Comparison of ENCODE assay signal across 9 cellular contexts in the genomic region with DNA sequence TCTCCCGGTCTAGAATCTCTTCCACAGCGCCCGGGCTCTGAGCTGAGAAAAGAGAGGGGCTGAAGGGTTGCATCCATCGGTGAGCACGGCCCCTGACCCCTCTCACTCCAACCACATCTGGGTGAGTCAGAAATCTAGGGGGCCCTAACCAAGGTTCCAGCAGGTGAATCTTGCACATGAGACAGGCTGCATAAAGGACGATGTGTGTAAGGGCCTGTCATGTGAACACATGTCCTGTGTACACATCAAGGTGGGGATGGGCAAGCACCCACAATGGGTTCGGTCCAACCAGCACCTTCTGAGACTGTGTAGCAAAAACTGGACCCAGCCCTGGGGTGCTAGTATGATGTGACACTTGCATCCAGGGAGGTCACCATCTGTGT. TPM values are rescaled to one million over a fixed set of nuclear protein-coding genes. Genes with fewer than 3 reads are reported as not detected.
DNase-seq lines count a peak whose midpoint lies in the region; ATAC-seq and TF ChIP-seq lines count a peak whose summit lies in the region.
"Had no signal": no experiment of that assay in that cellular context is flagged by ENCODE, and none has a peak within 500 bp of the region (broad histone marks: within the 10 kb centered on the region; RNA-seq: fewer than 3 reads in every experiment).

No MANE protein-coding gene starts in this region.

- peak overlapping the region; percentile 95 for H3K9ac ChIP-seq in smooth muscle cell (ENCODE audit: low read depth)

- H3K27me3 ChIP-seq in HAP-1 (ENCODE audit: low read depth): no peaks in the 10 kb centered on the region
- no peaks in the 10 kb centered on the region for H3K27me3 ChIP-seq in hepatocyte
- no peaks in the 10 kb centered on the region for H3K27me3 ChIP-seq in smooth muscle cell (ENCODE audit: low read depth)

- H3K9me3 Mint-ChIP-seq in activated T-cell treated with anti-CD3 and anti-CD28 coated beads, Interleukin-2, amount 50 U/mL, for 72 hours: no peaks in the 10 kb centered on the region

- 90% methylated on average over 7 of the region's 7 CpGs for WGBS in hepatocyte (ENCODE audit: low lambda C conversion rate, missing lambda C conversion rate)
- WGBS in smooth muscle cell (ENCODE audit: low lambda C conversion rate): 98% methylated on average over 7 of the region's 7 CpGs

- H3K27ac ChIP-seq in hepatocyte (peak overlapping the region; percentile 94), smooth muscle cell (ENCODE audit: low read depth) (peak overlapping the region; percentile 99)

- no peaks in the 10 kb centered on the region for H3K27me3 Mint-ChIP-seq in activated T-cell treated with anti-CD3 and anti-CD28 coated beads, Interleukin-2, amount 50 U/mL, for 72 hours (ENCODE audit: low read depth)

- H3K36me3 ChIP-seq in HAP-1 (replicated peaks) (peaks cover 31% of the 10 kb centered on the region), hepatocyte (replicated peaks; ENCODE audit: insufficient read depth, low read depth) (no peaks in the 10 kb centered on the region), smooth muscle cell (ENCODE audit: low read depth) (no peaks in the 10 kb centered on the region)

- in situ Hi-C loops in HAP-1 (cut with MboI; ENCODE audit: low sequenced_read_pairs): no loop called here

- H2AFZ ChIP-seq in hepatocyte (no peak overlapping the region), smooth muscle cell (ENCODE audit: low read depth) (no peak overlapping the region)

- H3K9me3 ChIP-seq in HAP-1 (no peaks in the 10 kb centered on the region), hepatocyte (ENCODE audit: low read depth) (no peaks in the 10 kb centered on the region), smooth muscle cell (replicated peaks; ENCODE audit: low read depth) (no peaks in the 10 kb centered on the region)

- ATAC-seq in activated T-cell treated with anti-CD3 and anti-CD28 coated beads, Interleukin-2, amount 50 U/mL, for 72 hours (replicated peaks in 1 of 2): no peak
- no peak for ATAC-seq in GM18498 (IDR thresholded peaks at IDR 0.05; ENCODE audit: unreplicated experiment)
- no peak for ATAC-seq in GM21360 (IDR thresholded peaks at IDR 0.05; ENCODE audit: unreplicated experiment)

- peaks cover 9 to 13% of the 10 kb centered on the region in 2 donors for H3K36me3 Mint-ChIP-seq in activated T-cell treated with anti-CD3 and anti-CD28 coated beads, Interleukin-2, amount 50 U/mL, for 72 hours (ENCODE audit: insufficient read depth in 2 of 2)

- DNase-seq in HAP-1 (ENCODE audit: low spot score in 2 of 2) (peak in 1 of 2 experiments; percentile 5), hepatocyte (ENCODE audit: low spot score) (no peak), smooth muscle cell (lab: John Stamatoyannopoulos, UW; ENCODE audit: unreplicated experiment) (no peak), CD1c-positive myeloid dendritic cell (ENCODE audit: extremely low spot score) (no peak), COLO829 (ENCODE audit: low spot score) (no peak)
- no peak for DNase-seq in activated T-cell treated with anti-CD3 and anti-CD28 coated beads, Interleukin-2, amount 50 U/mL, for 72 hours

- H3K27ac Mint-ChIP-seq in activated T-cell treated with anti-CD3 and anti-CD28 coated beads, Interleukin-2, amount 50 U/mL, for 72 hours: peak overlapping the region; percentile 77

- no peaks in the 10 kb centered on the region for H3K9me2 ChIP-seq in hepatocyte (replicated peaks; ENCODE audit: insufficient read depth)

- H3K4me3 Mint-ChIP-seq in activated T-cell treated with anti-CD3 and anti-CD28 coated beads, Interleukin-2, amount 50 U/mL, for 72 hours: peak overlapping the region; percentile 96

- peaks cover 8% of the 10 kb centered on the region for H3F3A ChIP-seq in smooth muscle cell (ENCODE audit: low read depth)

- peak overlapping the region; percentile 91 for H3K4me3 ChIP-seq in HAP-1
- peak overlapping the region; percentile 69 for H3K4me3 ChIP-seq in hepatocyte
- H3K4me3 ChIP-seq in smooth muscle cell: peak overlapping the region; percentile 94

- peaks cover 50% of the 10 kb centered on the region for H4K20me1 ChIP-seq in hepatocyte (ENCODE audit: insufficient read depth, poor library complexity, severe bottlenecking)
- H4K20me1 ChIP-seq in smooth muscle cell (ENCODE audit: low read depth): peaks cover 75% of the 10 kb centered on the region

- peaks cover 62% of the 10 kb centered on the region for H3K79me2 ChIP-seq in hepatocyte
- H3K79me2 ChIP-seq in smooth muscle cell (ENCODE audit: low read depth): peaks cover 72% of the 10 kb centered on the region

- TF ChIP-seq CTCF in hepatocyte (IDR thresholded peaks at IDR 0.05; ENCODE audit: poor library complexity) (no peak), smooth muscle cell (IDR thresholded peaks at IDR 0.05; ENCODE audit: borderline replicate concordance, insufficient read depth, poor library complexity, severe bottlenecking) (no peak)

- peaks cover 57% of the 10 kb centered on the region for H3K4me1 Mint-ChIP-seq in activated T-cell treated with anti-CD3 and anti-CD28 coated beads, Interleukin-2, amount 50 U/mL, for 72 hours (ENCODE audit: low read depth)

- H3K4me1 ChIP-seq in HAP-1 (peaks cover 6% of the 10 kb centered on the region), hepatocyte (ENCODE audit: insufficient read depth) (peaks cover 26% of the 10 kb centered on the region), smooth muscle cell (ENCODE audit: low read depth) (peaks cover 17% of the 10 kb centered on the region)

- H3K4me2 ChIP-seq in hepatocyte (peak overlapping the region; percentile 100), smooth muscle cell (peak overlapping the region; percentile 96)

RNA-seq across cellular contexts. Expression of gene BET1L, which starts 1.2 kb away (rescaled TPM):
- 10 to 100 TPM; 64.6 to 76.8 TPM for total RNA-seq in activated T-cell treated with anti-CD3 and anti-CD28 coated beads, Interleukin-2, amount 50 U/mL, for 72 hours
- total RNA-seq in hepatocyte: 28.6 and 33.9 TPM in 2 replicates
- polyA plus RNA-seq in hepatocyte: 70.5 and 76.6 TPM in 2 replicates
- 31.3 and 40.5 TPM in 2 replicates for total RNA-seq in smooth muscle cell
- polyA plus RNA-seq in smooth muscle cell: 92.5 and 97.4 TPM in 2 replicates

RNA-seq across cellular contexts. Expression of gene RIC8A, which starts 1.5 kb away (rescaled TPM):
- total RNA-seq in activated T-cell treated with anti-CD3 and anti-CD28 coated beads, Interleukin-2, amount 50 U/mL, for 72 hours: 100 to 1,000 TPM; 118 to 134 TPM
- 75.6 and 115 TPM in 2 replicates for total RNA-seq in hepatocyte
- 81.0 and 82.1 TPM in 2 replicates for polyA plus RNA-seq in hepatocyte
- 71.2 and 118 TPM in 2 replicates for total RNA-seq in smooth muscle cell
- 120 and 121 TPM in 2 replicates for polyA plus RNA-seq in smooth muscle cell

RNA-seq across cellular contexts. Expression of gene SCGB1C1, which starts 13.1 kb away (rescaled TPM):
- total RNA-seq in activated T-cell treated with anti-CD3 and anti-CD28 coated beads, Interleukin-2, amount 50 U/mL, for 72 hours: not detected
- total RNA-seq in hepatocyte: not detected in 2 replicates
- polyA plus RNA-seq in hepatocyte: not detected in 2 replicates
- total RNA-seq in smooth muscle cell: not detected in 2 replicates
- polyA plus RNA-seq in smooth muscle cell: not detected in 2 replicates
- total RNA-seq: pulmonary artery endothelial cell had no signal

RNA-seq across cellular contexts. Expression of gene SIRT3, which starts 30.1 kb away (rescaled TPM):
- 10 to 100 TPM; 36.5 to 39.0 TPM for total RNA-seq in activated T-cell treated with anti-CD3 and anti-CD28 coated beads, Interleukin-2, amount 50 U/mL, for 72 hours
- total RNA-seq in hepatocyte (11.2 and 15.5 TPM in 2 replicates), smooth muscle cell (10.8 and 13.0 TPM in 2 replicates)
- polyA plus RNA-seq in hepatocyte (23.4 and 27.4 TPM in 2 replicates), smooth muscle cell (19.8 and 22.6 TPM in 2 replicates)

RNA-seq across cellular contexts. Expression of gene PSMD13, which starts 30.8 kb away (rescaled TPM):
- total RNA-seq in activated T-cell treated with anti-CD3 and anti-CD28 coated beads, Interleukin-2, amount 50 U/mL, for 72 hours: 100 to 1,000 TPM; 133 to 174 TPM
- total RNA-seq in hepatocyte: 80.8 and 91.8 TPM in 2 replicates
- polyA plus RNA-seq in hepatocyte: 125 and 146 TPM in 2 replicates
- 77.4 and 79.2 TPM in 2 replicates for total RNA-seq in smooth muscle cell
- polyA plus RNA-seq in smooth muscle cell: 173 and 200 TPM in 2 replicates
